ENCODE assay signal across 19 cellular contexts in genomic region chr12:118417942-118418341, GRCh38. TPM values are rescaled to one million over a fixed set of nuclear protein-coding genes. Genes with fewer than 3 reads are reported as not detected.
DNase-seq lines count a peak whose midpoint lies in the region; ATAC-seq and TF ChIP-seq lines count a peak whose summit lies in the region.
"Had no signal": no experiment of that assay in that cellular context is flagged by ENCODE, and none has a peak within 500 bp of the region (broad histone marks: within the 10 kb centered on the region; RNA-seq: fewer than 3 reads in every experiment).

No MANE protein-coding gene starts in this region.

- TF ChIP-seq POLR2A in breast epithelium (IDR thresholded peaks at IDR 0.05) = no peak

- H3K9me3 Mint-ChIP-seq in MCF 10A (ENCODE audit: unreplicated experiment) (no peaks in the 10 kb centered on the region), neural crest cell (peaks cover 2% of the 10 kb centered on the region)
- H3K9me3 Mint-ChIP-seq: H9 had no signal

- H3K4me3 ChIP-seq in breast epithelium = no peak overlapping the region
- no peak overlapping the region for H3K4me3 ChIP-seq in RWPE2 (ENCODE audit: severe bottlenecking)
- H3K4me3 ChIP-seq: GM12878 had no signal

- no peaks in the 10 kb centered on the region for H3K36me3 ChIP-seq in breast epithelium
- peaks cover 17% of the 10 kb centered on the region for H3K36me3 ChIP-seq in RWPE2 (ENCODE audit: low read depth)

- H3K36me3 Mint-ChIP-seq in MCF 10A (ENCODE audit: insufficient read depth, unreplicated experiment) = peaks cover 38% of the 10 kb centered on the region
- H3K36me3 Mint-ChIP-seq in neural crest cell (ENCODE audit: low read depth) = peaks cover 32% of the 10 kb centered on the region

- peak overlapping the region; percentile 49 for H3K27ac Mint-ChIP-seq in MCF 10A (ENCODE audit: low read depth, unreplicated experiment)
- peak overlapping the region; percentile 43 for H3K27ac Mint-ChIP-seq in neural crest cell (ENCODE audit: unreplicated experiment)
- H3K27ac Mint-ChIP-seq: CD4-positive, CD25-positive, alpha-beta regulatory T cell; H9 had no signal

- H3K27ac ChIP-seq in breast epithelium (no peak overlapping the region), RWPE2 (ENCODE audit: poor library complexity, severe bottlenecking) (peak overlapping the region; percentile 34)

- H3K4me3 Mint-ChIP-seq in MCF 10A (ENCODE audit: unreplicated experiment) (no peak overlapping the region), neural crest cell (no peak overlapping the region)
- H3K4me3 Mint-ChIP-seq: CD4-positive, CD25-positive, alpha-beta regulatory T cell; CD8-positive, alpha-beta memory T cell; H9 had no signal

- H3K27me3 Mint-ChIP-seq in MCF 10A (ENCODE audit: insufficient read depth, unreplicated experiment) (no peaks in the 10 kb centered on the region), neural crest cell (ENCODE audit: low read depth) (no peaks in the 10 kb centered on the region)
- H3K27me3 Mint-ChIP-seq: CD4-positive, CD25-positive, alpha-beta regulatory T cell; CD8-positive, alpha-beta memory T cell had no signal

- H3K9me3 ChIP-seq in breast epithelium (no peaks in the 10 kb centered on the region), RWPE2 (ENCODE audit: severe bottlenecking) (no peaks in the 10 kb centered on the region)
- H3K9me3 ChIP-seq: BE2C had no signal

- H3K27me3 ChIP-seq in breast epithelium (no peaks in the 10 kb centered on the region), RWPE2 (ENCODE audit: insufficient read depth, poor library complexity, severe bottlenecking) (no peaks in the 10 kb centered on the region)
- H3K27me3 ChIP-seq: BE2C had no signal

- TF ChIP-seq CTCF in MCF 10A (IDR thresholded peaks at IDR 0.05; ENCODE audit: unreplicated experiment) (no peak), breast epithelium (IDR thresholded peaks at IDR 0.05) (no peak), RWPE2 (IDR thresholded peaks at IDR 0.05; ENCODE audit: poor library complexity, severe bottlenecking) (no peak), neural crest cell (conservative IDR thresholded peaks at IDR 0.05) (no peak)

- H3K4me1 Mint-ChIP-seq in MCF 10A (ENCODE audit: insufficient read depth, unreplicated experiment) = peaks cover 15% of the 10 kb centered on the region
- no peaks in the 10 kb centered on the region for H3K4me1 Mint-ChIP-seq in neural crest cell
- H3K4me1 Mint-ChIP-seq: CD4-positive, CD25-positive, alpha-beta regulatory T cell; CD8-positive, alpha-beta memory T cell had no signal

- intact Hi-C loops in MCF 10A (cut with micrococcal nuclease) = no loop called here
- intact Hi-C loops in breast epithelium (cut with DNase I; ENCODE audit: low total_unique reads) = no loop called here

- CTCF ChIA-PET in MCF 10A (lab: Yijun Ruan, JAX) = interaction anchor here (1.1 to 1.9 kb wide), 2 partner anchors 14 to 995 kb away, joined by 3 to 6 read pairs; no protein-coding TSS in a partner anchor

- no peak for ATAC-seq in RWPE2 (ENCODE audit: low read depth)
- no peak for ATAC-seq in GM19324 (IDR thresholded peaks at IDR 0.05; ENCODE audit: low FRiP score, unreplicated experiment)
- ATAC-seq: GM12878 had no signal

- POLR2A ChIA-PET in MCF 10A (lab: Yijun Ruan, JAX) = no interaction called here

- H3K4me1 ChIP-seq in breast epithelium (no peaks in the 10 kb centered on the region), RWPE2 (ENCODE audit: insufficient read depth, poor library complexity, severe bottlenecking) (peaks cover 12% of the 10 kb centered on the region)
- H3K4me1 ChIP-seq: BE2C had no signal

- BruUV-seq in MCF 10A (replicated peaks; lab: Mats Ljungman, UMichigan) = TSS peak; percentile 77

- DNase-seq in MCF 10A (ENCODE audit: unreplicated experiment) = no peak
- DNase-seq in breast epithelium (ENCODE audit: low spot score in 2 of 2) = no peak
- no peak for DNase-seq in RWPE2 (ENCODE audit: low spot score)
- no peak for DNase-seq in neural crest cell (ENCODE audit: low read depth, low spot score)
- no peak for DNase-seq in NCI-H2081 treated with DMSO at 0.1 percent for 48 hours (lab: John Stamatoyannopoulos, UW)
- no peak for DNase-seq in activated gamma-delta T cell (lab: John Stamatoyannopoulos, UW)
- DNase-seq: 8988T; BE2C; C1 segment of cervical spinal cord; CD4-positive, CD25-positive, alpha-beta regulatory T cell; CD8-positive, alpha-beta memory T cell; COR-L47; DMS 273 treated with DMSO at 0.1 percent for 48 hours; DMS53; DND-41; EL; H9 had no signal

RNA-seq across cellular contexts. Expression of gene SUDS3, which starts 41.6 kb away (rescaled TPM):
- total RNA-seq in MCF 10A (2022) (19.6 and 25.1 TPM in 2 replicates), breast epithelium (10 to 100 TPM; 38.9 to 66.3 (median 47.2) TPM), neural crest cell (44.8 and 50.7 TPM in 2 replicates)

RNA-seq across cellular contexts. Expression of gene TAOK3, which starts 45.2 kb away (rescaled TPM):
- total RNA-seq in MCF 10A (2022) (24.8 and 28.6 TPM in 2 replicates), breast epithelium (10 to 100 TPM; 43.5 to 57.8 (median 46.9) TPM), neural crest cell (13.4 and 15.2 TPM in 2 replicates)
